11 cellular contexts compared by ENCODE assay signal in genomic region chr5:61052870-61053269, GRCh38.
A peak's percentile ranks its signal among the peaks of the same experiment; 100 is the strongest.
DNase-seq lines count a peak whose midpoint lies in the region; ATAC-seq and TF ChIP-seq lines count a peak whose summit lies in the region.
"Had no signal": no experiment of that assay in that cellular context is flagged by ENCODE, and none has a peak within 500 bp of the region (broad histone marks: within the 10 kb centered on the region; RNA-seq: fewer than 3 reads in every experiment).

No MANE protein-coding gene starts in this region.

- H3K27ac Mint-ChIP-seq in chondrocyte (ENCODE audit: unreplicated experiment), result peak overlapping the region; percentile 63

- H3K4me3 Mint-ChIP-seq in chondrocyte (ENCODE audit: unreplicated experiment), result no peak overlapping the region

- H3K4me1 ChIP-seq in mucosa of descending colon (ENCODE audit: low read depth), result peaks cover 6% of the 10 kb centered on the region
- peaks cover 3 to 9% of the 10 kb centered on the region in 2 donors for H3K4me1 ChIP-seq in adrenal gland (replicated peaks in 1 of 2)
- H3K4me1 ChIP-seq in heart left ventricle, result peaks cover 0 to 3% (median 0%) of the 10 kb centered on the region in 12 donors

- H3K36me3 Mint-ChIP-seq in chondrocyte (ENCODE audit: low read depth), result no peaks in the 10 kb centered on the region

- no peak for TF ChIP-seq CTCF in chondrocyte (IDR thresholded peaks at IDR 0.05)
- TF ChIP-seq CTCF in mucosa of descending colon (IDR thresholded peaks at IDR 0.05), result no peak
- no peak for TF ChIP-seq CTCF in adrenal gland (IDR thresholded peaks at IDR 0.05)
- no peak for TF ChIP-seq CTCF in heart left ventricle (IDR thresholded peaks at IDR 0.05)

- H3K36me3 ChIP-seq in mucosa of descending colon (ENCODE audit: low read depth), result no peaks in the 10 kb centered on the region
- H3K36me3 ChIP-seq in adrenal gland (replicated peaks in 1 of 2), result no peaks in the 10 kb centered on the region
- no peaks in the 10 kb centered on the region for H3K36me3 ChIP-seq in heart left ventricle

- ATAC-seq in mucosa of descending colon (peak; percentile 86), heart left ventricle (no peak)

- WGBS in adrenal gland, 4 donors, result 92 to 100% (median 93%) methylated on average over 2 of the region's 2 CpGs
- 95 to 97% (median 96%) methylated on average over 2 of the region's 2 CpGs for WGBS in heart left ventricle, 4 donors

- H3K9me3 ChIP-seq in mucosa of descending colon (no peaks in the 10 kb centered on the region), adrenal gland (replicated peaks in 1 of 3) (no peaks in the 10 kb centered on the region), heart left ventricle (no peaks in the 10 kb centered on the region)

- H3K9me3 Mint-ChIP-seq in chondrocyte (ENCODE audit: low read depth), result no peaks in the 10 kb centered on the region

- H3K27me3 Mint-ChIP-seq in chondrocyte (ENCODE audit: low read depth), result no peaks in the 10 kb centered on the region

- H3K27ac ChIP-seq in adrenal gland, result no peak overlapping the region
- H3K27ac ChIP-seq in heart left ventricle, result no peak overlapping the region

- H3K4me1 Mint-ChIP-seq in chondrocyte (ENCODE audit: low read depth), result peaks cover 28% of the 10 kb centered on the region

- H3K27me3 ChIP-seq in adrenal gland (no peaks in the 10 kb centered on the region), heart left ventricle (no peaks in the 10 kb centered on the region)

- DNase-seq in DMS53 treated with DMSO at 0.1 percent for 48 hours (lab: John Stamatoyannopoulos, UW; ENCODE audit: unreplicated experiment) (peak; percentile 36), LHCN-M2 (ENCODE audit: low read depth) (peak; percentile 92), chondrocyte (ENCODE audit: low spot score) (no peak), mucosa of descending colon (peak in 1 of 3 donors; percentile 10), NCI-H1436 (lab: John Stamatoyannopoulos, UW) (no peak), iPS-NIHi7 (ENCODE audit: extremely low spot score) (no peak), adrenal gland (no peak), heart left ventricle (no peak)
- DNase-seq: activated gamma-delta T cell, NCI-H510A treated with DMSO at 0.1 percent for 48 hours, substantia nigra had no signal

- intact Hi-C loops in mucosa of descending colon (cut with DNase I, micrococcal nuclease) (loop anchor here in 1 of 2 donors (10.0 kb wide), 1 partner anchor 602 kb away; no protein-coding TSS in a partner anchor), adrenal gland (cut with DNase I) (loop anchor here in 1 of 2 donors (10.0 kb wide), 1 partner anchor 882 kb away; no protein-coding TSS in a partner anchor), heart left ventricle (cut with DNase I) (loop anchor here in 8 of 10 donors (5.0 to 10.0 kb wide), 6 partner anchors 602 to 1092 kb away; no protein-coding TSS in a partner anchor)

- TF ChIP-seq POLR2A in adrenal gland (IDR thresholded peaks at IDR 0.05) (no peak), heart left ventricle (IDR thresholded peaks at IDR 0.05) (no peak)

- H3K4me3 ChIP-seq in mucosa of descending colon, result no peak overlapping the region
- H3K4me3 ChIP-seq in adrenal gland, result no peak overlapping the region
- H3K4me3 ChIP-seq in heart left ventricle, result no peak overlapping the region

Comparison
In these comparisons a context has a peak if more than half of its experiments do, and no peak if none do; other contexts are left out.
1. DNase-seq: peak in DMS53 treated with DMSO at 0.1 percent for 48 hours (single experiment) and LHCN-M2 (single experiment); none in chondrocyte (single experiment), NCI-H1436 (single experiment), iPS-NIHi7 (single experiment), adrenal gland (0 of 7) and heart left ventricle (0 of 5).